27 cellular contexts compared by ENCODE assay signal in the genomic region with DNA sequence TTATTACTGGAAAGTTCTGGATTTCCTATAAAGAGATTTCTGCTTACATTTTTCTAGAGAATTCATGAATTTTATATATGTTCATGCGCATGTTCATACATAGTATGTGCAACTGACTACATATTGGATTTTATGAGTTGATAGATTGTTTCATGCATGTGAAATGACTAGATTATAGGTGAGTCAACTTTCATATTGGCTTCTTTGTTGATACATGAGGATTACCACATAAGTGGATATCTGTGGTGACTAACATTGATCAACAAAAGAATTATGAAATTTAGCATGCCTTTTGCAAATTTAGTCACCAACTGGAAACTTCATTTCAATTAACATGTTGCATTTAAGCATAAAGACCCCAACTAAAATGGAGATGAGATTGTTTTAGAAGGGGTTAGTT.
DNase-seq lines count a peak whose midpoint lies in the region; ATAC-seq, FAIRE-seq and TF ChIP-seq lines count a peak whose summit lies in the region.
"Had no signal": no experiment of that assay in that cellular context is flagged by ENCODE, and none has a peak within 500 bp of the region (broad histone marks: within the 10 kb centered on the region; RNA-seq: fewer than 3 reads in every experiment).

No MANE protein-coding gene starts in this region.

- no peaks in the 10 kb centered on the region for H3K36me3 ChIP-seq in keratinocyte (ENCODE audit: control insufficient read depth in 2 of 2, extremely low read depth in 1 of 2, insufficient read depth in 2 of 2, low read length in 2 of 2)
- H3K36me3 ChIP-seq: Peyer's patch had no signal

- peak; percentile 49 for ATAC-seq in esophagus mucosa
- ATAC-seq: HCT116; left lobe of liver; sciatic nerve; stimulated activated naive B cell treated with anti-CD40 and anti-IgM and Interleukin-4, amounts not matched to agents 10 μg/mL and 1 μg/mL and 100 μg/mL, for 72 hours; T-cell had no signal

- dilution Hi-C loops in keratinocyte (cut with MboI; ENCODE audit: extremely low pct_ligation_motif_present, low sequenced_read_pairs): no loop called here

- peak; percentile 61 for FAIRE-seq in keratinocyte (lab: Jason Lieb, UNC)
- FAIRE-seq: endometrium, frontal cortex had no signal

- DNase-seq in ELR (ENCODE audit: low read depth) (peak; percentile 73), LHCN-M2 (ENCODE audit: low read depth) (peak; percentile 53), keratinocyte (ENCODE audit: low read depth, low spot score) (no peak), SKM-1 treated with dmso at 0.1 percent for 144 hours (lab: John Stamatoyannopoulos, UW; ENCODE audit: unreplicated experiment) (no peak)
- no peak for DNase-seq in stimulated activated naive CD4-positive, alpha-beta T cell (lab: John Stamatoyannopoulos, UW)
- no peak for DNase-seq in stimulated activated CD4-positive, alpha-beta T cell treated with anti-CD3 and anti-CD28 coated beads, Interleukin-2, amount 100 ng/mL, for 48 hours
- DNase-seq: activated CD4-positive, alpha-beta memory T cell treated with anti-CD3 and anti-CD28 coated beads for 36 hours; activated CD4-positive, CD25-positive, alpha-beta regulatory T cell; activated CD8-positive, alpha-beta memory T cell treated with anti-CD3 and anti-CD28 coated beads, Interleukin-2, amount 50 U/mL, for 4 hours; AML-193; CD4-positive, alpha-beta T cell; NCI-H1417 treated with DMSO at 0.1 percent for 48 hours; NCI-H2081; NCI-H2227 treated with DMSO at 0.1 percent for 48 hours; NCI-H526 treated with DMSO at 0.1 percent for 48 hours; Peyer's patch; stimulated activated naive B cell treated with anti-CD40 and anti-IgM and Interleukin-4, amounts not matched to agents 10 μg/mL and 1 μg/mL and 100 μg/mL, for 72 hours; T-cell; testis had no signal

- no peaks in the 10 kb centered on the region for H3K27me3 ChIP-seq in keratinocyte (ENCODE audit: control insufficient read depth, extremely low read depth, insufficient read depth, low read length)
- H3K27me3 ChIP-seq: hepatocyte, Peyer's patch, testis had no signal

- no peaks in the 10 kb centered on the region for H4K20me1 ChIP-seq in keratinocyte (ENCODE audit: control insufficient read depth, extremely low read depth, insufficient read depth, low read length)

- H3K4me3 ChIP-seq in keratinocyte (ENCODE audit: control insufficient read depth in 2 of 3, extremely low read depth in 1 of 3, insufficient read depth in 2 of 3, low read depth in 1 of 3, low read length in 3 of 3): no peak overlapping the region
- H3K4me3 ChIP-seq: hepatocyte, Peyer's patch, testis had no signal

- no peaks in the 10 kb centered on the region for H3K9me1 ChIP-seq in keratinocyte (ENCODE audit: control insufficient read depth, extremely low read depth, insufficient read depth, low read length)

- no peak overlapping the region for H2AFZ ChIP-seq in keratinocyte (ENCODE audit: control insufficient read depth, low read length)
- H2AFZ ChIP-seq: hepatocyte had no signal

- no peaks in the 10 kb centered on the region for H3K79me2 ChIP-seq in keratinocyte (ENCODE audit: control insufficient read depth, insufficient read depth, low read length)
- H3K79me2 ChIP-seq: hepatocyte had no signal

- H3K4me1 ChIP-seq in keratinocyte (ENCODE audit: control insufficient read depth, extremely low read depth, insufficient read depth, low read length): peaks cover 15% of the 10 kb centered on the region
- H3K4me1 ChIP-seq: Peyer's patch, testis had no signal

- peak overlapping the region; percentile 19 for H3K27ac ChIP-seq in keratinocyte (ENCODE audit: control insufficient read depth, insufficient read depth, low read length)
- H3K27ac ChIP-seq: hepatocyte, KMS-11, Peyer's patch, testis had no signal

- TF ChIP-seq CTCF in keratinocyte (optimal IDR thresholded peaks at IDR 0.05 in 1 of 3, IDR thresholded peaks at IDR 0.05 in 1 of 3, conservative IDR thresholded peaks at IDR 0.05 in 1 of 3; ENCODE audit: extremely low read depth in 1 of 3, insufficient read depth in 2 of 3, low read length in 3 of 3): no peak

- no peak overlapping the region for H3K4me2 ChIP-seq in keratinocyte (ENCODE audit: control insufficient read depth, extremely low read depth, insufficient read depth, low read depth, low read length)
- H3K4me2 ChIP-seq: hepatocyte, KMS-11 had no signal

- H3K9ac ChIP-seq in keratinocyte (ENCODE audit: control insufficient read depth, extremely low read depth, insufficient read depth, low read length): no peak overlapping the region
- H3K9ac ChIP-seq: KMS-11 had no signal

- H3K9me3 ChIP-seq in keratinocyte (ENCODE audit: control insufficient read depth, low read depth, low read length): no peaks in the 10 kb centered on the region
- H3K9me3 ChIP-seq: Peyer's patch, testis had no signal

Comparison
In these comparisons a context has a peak if more than half of its experiments do, and no peak if none do; other contexts are left out.
1. DNase-seq: peak in ELR (single experiment) and LHCN-M2 (single experiment); none in keratinocyte (single experiment), stimulated activated naive CD4-positive, alpha-beta T cell (0 of 6), stimulated activated CD4-positive, alpha-beta T cell treated with anti-CD3 and anti-CD28 coated beads, Interleukin-2, amount 100 ng/mL, for 48 hours (0 of 2) and SKM-1 treated with dmso at 0.1 percent for 144 hours (single experiment).